9 cellular contexts compared by ENCODE assay signal in the genomic region with DNA sequence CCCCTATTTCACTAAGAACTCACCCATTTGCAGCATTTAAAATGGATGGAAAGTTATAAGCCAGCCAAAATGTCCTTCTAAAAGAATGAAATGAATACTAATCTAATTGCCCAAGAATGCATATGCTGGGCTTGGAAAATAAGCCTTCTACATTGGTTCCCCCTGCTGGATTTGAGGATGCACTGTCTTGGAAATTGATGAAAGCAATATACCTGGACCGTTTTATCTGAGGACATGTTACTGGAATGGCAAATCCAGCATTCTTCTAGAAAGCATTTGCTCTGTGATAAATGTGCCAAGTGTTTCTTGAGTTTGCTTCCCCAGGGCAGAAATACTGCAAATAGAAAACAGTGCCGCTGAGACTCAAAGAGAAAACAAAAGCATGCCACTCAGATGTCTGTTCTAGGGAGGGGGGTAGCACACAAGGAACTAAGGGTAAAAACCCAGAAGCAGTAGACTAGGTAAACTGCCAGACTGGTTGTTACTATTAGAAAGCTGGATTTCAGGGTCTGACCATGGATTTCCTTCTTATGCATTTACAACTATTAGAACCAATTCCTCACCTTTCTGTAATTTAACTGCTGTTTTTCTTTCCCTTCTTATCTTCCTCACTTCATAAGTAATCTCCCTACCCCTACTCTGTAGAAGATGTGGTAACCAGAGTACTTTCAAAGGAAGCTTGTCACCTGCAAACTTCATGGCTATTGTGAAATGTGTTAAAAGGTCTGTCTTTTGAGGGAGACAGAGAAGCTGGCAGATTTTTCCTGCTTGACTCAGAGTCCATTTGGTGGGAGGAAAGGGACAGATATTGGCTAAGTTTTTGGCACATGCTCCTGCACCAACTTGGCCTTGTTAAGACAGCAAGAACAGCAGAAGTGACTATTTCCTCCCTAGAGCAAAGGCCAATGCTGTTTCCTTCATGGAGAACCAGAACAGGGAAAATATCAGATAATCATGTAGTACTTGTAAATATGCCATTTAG.
DNase-seq lines count a peak whose midpoint lies in the region; ATAC-seq and TF ChIP-seq lines count a peak whose summit lies in the region.
"Had no signal": no experiment of that assay in that cellular context is flagged by ENCODE, and none has a peak within 500 bp of the region (broad histone marks: within the 10 kb centered on the region; RNA-seq: fewer than 3 reads in every experiment).

No MANE protein-coding gene starts in this region.

- H3K9ac ChIP-seq in GM23248 (no peak overlapping the region), neural cell (ENCODE audit: low read length) (no peak overlapping the region)

- H3K79me2 ChIP-seq in GM23248 (ENCODE audit: insufficient read depth) (no peaks in the 10 kb centered on the region), neural cell (replicated peaks; ENCODE audit: insufficient read depth, low read length) (no peaks in the 10 kb centered on the region)

- H3K4me3 ChIP-seq in GM23248: no peak overlapping the region
- H3K4me3 ChIP-seq in coronary artery: peak overlapping the region; percentile 14
- no peak overlapping the region for H3K4me3 ChIP-seq in neural cell (ENCODE audit: low read length)

- H3K27me3 Mint-ChIP-seq in CD14-positive monocyte (ENCODE audit: low read depth in 3 of 3): peaks cover 0 to 3% (median 0%) of the 10 kb centered on the region in 3 donors

- in situ Hi-C loops in GM23248 (cut with MboI): loop anchor here (25.0 kb wide), 1 partner anchor 1593 kb away; the partner anchor contains the start of gene FLRT3

- H3K36me3 ChIP-seq in GM23248 (ENCODE audit: low read depth) (no peaks in the 10 kb centered on the region), neural cell (ENCODE audit: insufficient read depth, low read length) (no peaks in the 10 kb centered on the region)

- no peak for ATAC-seq in GM21381 (IDR thresholded peaks at IDR 0.05; ENCODE audit: unreplicated experiment)

- peaks cover 0 to 5% (median 0%) of the 10 kb centered on the region in 7 donors for H3K9me3 Mint-ChIP-seq in CD14-positive monocyte

- H3K4me3 Mint-ChIP-seq in CD14-positive monocyte: no peak overlapping the region

- no peaks in the 10 kb centered on the region for H4K20me1 ChIP-seq in GM23248 (ENCODE audit: insufficient read depth)
- no peaks in the 10 kb centered on the region for H4K20me1 ChIP-seq in neural cell (ENCODE audit: insufficient read depth)

- peak; percentile 89 for TF ChIP-seq RAD21 in neural cell (conservative IDR thresholded peaks at IDR 0.05)

- H3K27ac ChIP-seq in GM23248 (no peak overlapping the region), coronary artery (no peak overlapping the region), neural cell (ENCODE audit: low read length) (no peak overlapping the region)

- H3K9me2 ChIP-seq in GM23248 (ENCODE audit: insufficient read depth) (no peaks in the 10 kb centered on the region), neural cell (ENCODE audit: insufficient read depth, low read length) (no peaks in the 10 kb centered on the region)

- intact Hi-C loops in CD14-positive monocyte (cut with micrococcal nuclease): no loop called here

- H3K27me3 ChIP-seq in GM23248 (replicated peaks; ENCODE audit: insufficient read depth) (no peaks in the 10 kb centered on the region), neural cell (ENCODE audit: insufficient read depth, low read depth, low read length) (no peaks in the 10 kb centered on the region)

- H2AFZ ChIP-seq in GM23248: no peak overlapping the region
- H2AFZ ChIP-seq in neural cell (ENCODE audit: low read depth, low read length): no peak overlapping the region

- 17 to 22% methylated on average over 2 of the region's 2 CpGs for WGBS in GM23248 (ENCODE audit: low coverage in 1 of 2, low lambda C conversion rate in 2 of 2, missing lambda C conversion rate in 2 of 2), 2 experiments

- H3K4me2 ChIP-seq in GM23248 (ENCODE audit: unreplicated experiment): no peak overlapping the region
- H3K4me2 ChIP-seq in neural cell (ENCODE audit: low read length): no peak overlapping the region

- H3F3A ChIP-seq in GM23248 (ENCODE audit: insufficient read depth): no peaks in the 10 kb centered on the region
- H3F3A ChIP-seq in neural cell (ENCODE audit: insufficient read depth, low read length, poor library complexity, severe bottlenecking): no peaks in the 10 kb centered on the region

- no peaks in the 10 kb centered on the region for H3K4me1 ChIP-seq in GM23248 (ENCODE audit: insufficient read depth)

- no peak for TF ChIP-seq EP300 in neural cell (conservative IDR thresholded peaks at IDR 0.05; ENCODE audit: poor library complexity, severe bottlenecking)

- H3K9me3 ChIP-seq in GM23248 (ENCODE audit: low read depth) (no peaks in the 10 kb centered on the region), neural cell (ENCODE audit: low read length) (no peaks in the 10 kb centered on the region)

- H3K27ac Mint-ChIP-seq in CD14-positive monocyte: no peak overlapping the region

- H3K4me1 Mint-ChIP-seq in CD14-positive monocyte: no peaks in the 10 kb centered on the region

- DNase-seq in GM23248: peak; percentile 64
- peak; percentile 23 for DNase-seq in NCI-H345 treated with DMSO at 0.1 percent for 48 hours (lab: John Stamatoyannopoulos, UW; ENCODE audit: unreplicated experiment)
- DNase-seq in coronary artery (ENCODE audit: low spot score): no peak
- no peak for DNase-seq in activated CD4-positive, CD25-positive, alpha-beta regulatory T cell (lab: John Stamatoyannopoulos, UW)
- DNase-seq in CD14-positive monocyte (ENCODE audit: low spot score): no peak
- no peak for DNase-seq in DMS79 treated with DMSO at 0.1 percent for 48 hours (lab: John Stamatoyannopoulos, UW)
- DNase-seq: right cardiac atrium had no signal

- TF ChIP-seq CTCF in coronary artery (IDR thresholded peaks at IDR 0.05) (no peak), neural cell (IDR thresholded peaks at IDR 0.05; ENCODE audit: poor library complexity, severe bottlenecking) (peak; percentile 84), CD14-positive monocyte (IDR thresholded peaks at IDR 0.05) (no peak)

- no peaks in the 10 kb centered on the region for H3K36me3 Mint-ChIP-seq in CD14-positive monocyte

TF ChIP-seq in neural cell, 6 proteins besides CTCF, POLR2A, EP300 and RAD21:
- TF ChIP-seq SMC3 (conservative IDR thresholded peaks at IDR 0.05; ENCODE audit: poor library complexity) (peak; percentile 88), EZH2 (IDR thresholded peaks at IDR 0.05; ENCODE audit: borderline replicate concordance, insufficient read depth, low read length, poor library complexity, severe bottlenecking) (no peak)

Comparison
In these comparisons a context has a peak if more than half of its experiments do, and no peak if none do; other contexts are left out.
1. DNase-seq: peak in GM23248 (single experiment) and NCI-H345 treated with DMSO at 0.1 percent for 48 hours (single experiment); none in coronary artery (single experiment), activated CD4-positive, CD25-positive, alpha-beta regulatory T cell (0 of 4), CD14-positive monocyte (single experiment) and DMS79 treated with DMSO at 0.1 percent for 48 hours (single experiment).